ENCODE assay signal across 22 cellular contexts in genomic region chr1:72439036-72439435, GRCh38.
DNase-seq lines count a peak whose midpoint lies in the region; ATAC-seq, FAIRE-seq and TF ChIP-seq lines count a peak whose summit lies in the region.
"Had no signal": no experiment of that assay in that cellular context is flagged by ENCODE, and none has a peak within 500 bp of the region (broad histone marks: within the 10 kb centered on the region; RNA-seq: fewer than 3 reads in every experiment).

No MANE protein-coding gene starts in this region.

- FAIRE-seq in H54 (lab: Jason Lieb, UNC), result peak; percentile 64
- FAIRE-seq: pancreas had no signal

- H3K4me1 ChIP-seq in adipocyte (ENCODE audit: control insufficient read depth, insufficient read depth, low read length), result peaks cover 31% of the 10 kb centered on the region
- H3K4me1 ChIP-seq in Peyer's patch, result no peaks in the 10 kb centered on the region
- H3K4me1 ChIP-seq: pancreas had no signal

- H3K9me3 ChIP-seq in adipocyte (ENCODE audit: control insufficient read depth, low read length) (no peaks in the 10 kb centered on the region), Peyer's patch (no peaks in the 10 kb centered on the region)
- H3K9me3 ChIP-seq: pancreas, thoracic aorta had no signal

- H3K27me3 ChIP-seq in adipocyte (replicated peaks; ENCODE audit: control insufficient read depth, insufficient read depth, low read length) (no peaks in the 10 kb centered on the region), Peyer's patch (no peaks in the 10 kb centered on the region)
- H3K27me3 ChIP-seq: pancreas had no signal

- ATAC-seq in HG03432 (IDR thresholded peaks at IDR 0.05; ENCODE audit: unreplicated experiment) (no peak), GM21360 (IDR thresholded peaks at IDR 0.05; ENCODE audit: unreplicated experiment) (no peak)
- ATAC-seq: activated CD4-positive, CD25-positive, alpha-beta regulatory T cell treated with anti-CD3 and anti-CD28 coated beads, Interleukin-2, amount 50 U/mL, for 24 hours; activated CD8-positive, alpha-beta T cell treated with anti-CD3 and anti-CD28 coated beads for 36 hours; left lobe of liver; naive thymus-derived CD4-positive, alpha-beta T cell; pancreas; right cardiac atrium had no signal

- TF ChIP-seq POLR2A in H54 (IDR thresholded peaks at IDR 0.05; ENCODE audit: low read depth, low read length) (no peak), Peyer's patch (IDR thresholded peaks at IDR 0.05) (no peak)

- DNase-seq in H54 (ENCODE audit: insufficient read length, low spot score), result no peak
- DNase-seq in adipocyte (ENCODE audit: low read depth), result peak; percentile 15
- peak; percentile 27 for DNase-seq in fibroblast of the aortic adventitia (ENCODE audit: low read depth)
- peak; percentile 21 for DNase-seq in renal cortical epithelial cell (ENCODE audit: low read depth)
- no peak for DNase-seq in NCI-H2029 (lab: John Stamatoyannopoulos, UW)
- DNase-seq in Peyer's patch, result no peak
- DNase-seq: activated CD8-positive, alpha-beta T cell treated with anti-CD3 and anti-CD28 coated beads for 36 hours; activated effector memory CD4-positive, alpha-beta T cell treated with Interleukin-2 at 50 U/mL for 16 hours; activated naive CD8-positive, alpha-beta T cell treated with anti-CD3 and anti-CD28 coated beads, Interleukin-2, amount 10 ng/mL, durations not matched to agents 7 days and 5 days; naive thymus-derived CD4-positive, alpha-beta T cell; NCI-H1436 treated with DMSO at 0.1 percent for 48 hours; NCI-H510A treated with DMSO at 0.1 percent for 48 hours; NK-92 treated with Interleukin-12 subunit alpha and Interleukin-12 subunit beta, amount 100 ng/mL, for 24 hours; pancreas; stimulated activated naive CD4-positive, alpha-beta T cell treated with Interleukin-2 at 50 U/mL for 16 hours had no signal

- TF ChIP-seq CTCF in fibroblast of the aortic adventitia (IDR thresholded peaks at IDR 0.05; ENCODE audit: insufficient read depth, low read length) (no peak), Peyer's patch (IDR thresholded peaks at IDR 0.05) (no peak)

- H3K27ac ChIP-seq in Peyer's patch, result no peak overlapping the region
- H3K27ac ChIP-seq: C4-2B, pancreas, thoracic aorta had no signal

- H3K4me3 ChIP-seq in adipocyte (ENCODE audit: low read length) (peak overlapping the region; percentile 8), fibroblast of the aortic adventitia (ENCODE audit: low read depth, low read length) (no peak overlapping the region), Peyer's patch (no peak overlapping the region)
- H3K4me3 ChIP-seq: pancreas, thoracic aorta had no signal

- H3K36me3 ChIP-seq in adipocyte (ENCODE audit: control insufficient read depth, insufficient read depth, low read length, severe bottlenecking), result no peaks in the 10 kb centered on the region
- H3K36me3 ChIP-seq in Peyer's patch, result no peaks in the 10 kb centered on the region
- H3K36me3 ChIP-seq: pancreas, thoracic aorta had no signal

- peak overlapping the region; percentile 20 for H3K9ac ChIP-seq in adipocyte (ENCODE audit: low read length)

Comparison
In these comparisons a context has a peak if more than half of its experiments do, and no peak if none do; other contexts are left out.
1. DNase-seq: peak in adipocyte (single experiment), fibroblast of the aortic adventitia (single experiment) and renal cortical epithelial cell (single experiment); none in H54 (single experiment), NCI-H2029 (single experiment) and Peyer's patch (0 of 3).